ENCODE assay signal across 17 cellular contexts in genomic region chr17:64546716-64547115, GRCh38. TPM values are rescaled to one million over a fixed set of nuclear protein-coding genes. Genes with fewer than 3 reads are reported as not detected.
DNase-seq lines count a peak whose midpoint lies in the region; ATAC-seq and TF ChIP-seq lines count a peak whose summit lies in the region.
"Had no signal": no experiment of that assay in that cellular context is flagged by ENCODE, and none has a peak within 500 bp of the region (broad histone marks: within the 10 kb centered on the region; RNA-seq: fewer than 3 reads in every experiment).

No MANE protein-coding gene starts in this region.

- no peaks in the 10 kb centered on the region for H3K4me1 Mint-ChIP-seq in activated naive CD4-positive, alpha-beta T cell treated with anti-CD3 and anti-CD28 coated beads, Interleukin-2, amount 50 U/mL, for 24 hours
- H3K4me1 Mint-ChIP-seq in stimulated activated effector memory CD8-positive, alpha-beta T cell treated with anti-CD3 and anti-CD28 coated beads, Interleukin-12 subunit alpha, Interleukin-12 subunit beta, amount 100 ng/mL, for 72 hours, result no peaks in the 10 kb centered on the region
- H3K4me1 Mint-ChIP-seq in effector memory CD8-positive, alpha-beta T cell (ENCODE audit: low read depth in 2 of 2), result no peaks in the 10 kb centered on the region

- H3K9me3 ChIP-seq in ovary, result no peaks in the 10 kb centered on the region

- TF ChIP-seq EP300 in ovary (IDR thresholded peaks at IDR 0.05), result no peak

- ATAC-seq in stimulated activated effector memory CD8-positive, alpha-beta T cell treated with anti-CD3 and anti-CD28 coated beads, Interleukin-12 subunit alpha, Interleukin-12 subunit beta, amount 100 ng/mL, for 72 hours, result no peak
- ATAC-seq in effector memory CD8-positive, alpha-beta T cell (replicated peaks), result no peak
- ATAC-seq: GM12878 had no signal

- 91 to 94% (median 92%) methylated on average over 7 of the region's 7 CpGs for WGBS in ovary, 3 donors

- intact Hi-C loops in head of caudate nucleus (cut with DNase I) (no loop called here), ovary (cut with DNase I) (no loop called here)

- H3K4me3 Mint-ChIP-seq in activated naive CD4-positive, alpha-beta T cell treated with anti-CD3 and anti-CD28 coated beads, Interleukin-2, amount 50 U/mL, for 24 hours, result no peak overlapping the region
- no peak overlapping the region for H3K4me3 Mint-ChIP-seq in stimulated activated effector memory CD8-positive, alpha-beta T cell treated with anti-CD3 and anti-CD28 coated beads, Interleukin-12 subunit alpha, Interleukin-12 subunit beta, amount 100 ng/mL, for 72 hours
- H3K4me3 Mint-ChIP-seq in effector memory CD8-positive, alpha-beta T cell, result no peak overlapping the region
- H3K4me3 Mint-ChIP-seq: CD4-positive, alpha-beta T cell; GM23338 had no signal

- H3K27ac ChIP-seq in ovary, result no peak overlapping the region
- H3K27ac ChIP-seq: HL-60 had no signal

- H3K27me3 Mint-ChIP-seq in activated naive CD4-positive, alpha-beta T cell treated with anti-CD3 and anti-CD28 coated beads, Interleukin-2, amount 50 U/mL, for 24 hours, result no peaks in the 10 kb centered on the region
- H3K27me3 Mint-ChIP-seq in effector memory CD8-positive, alpha-beta T cell, result no peaks in the 10 kb centered on the region
- H3K27me3 Mint-ChIP-seq: CD4-positive, alpha-beta T cell had no signal

- peaks cover 6% of the 10 kb centered on the region for H3K36me3 Mint-ChIP-seq in activated naive CD4-positive, alpha-beta T cell treated with anti-CD3 and anti-CD28 coated beads, Interleukin-2, amount 50 U/mL, for 24 hours
- H3K36me3 Mint-ChIP-seq in stimulated activated effector memory CD8-positive, alpha-beta T cell treated with anti-CD3 and anti-CD28 coated beads, Interleukin-12 subunit alpha, Interleukin-12 subunit beta, amount 100 ng/mL, for 72 hours, result peaks cover 76% of the 10 kb centered on the region
- peaks cover 69% of the 10 kb centered on the region for H3K36me3 Mint-ChIP-seq in effector memory CD8-positive, alpha-beta T cell (ENCODE audit: insufficient read depth)

- H3K4me1 ChIP-seq in ovary (ENCODE audit: insufficient read depth), result no peaks in the 10 kb centered on the region

- no peak for DNase-seq in activated naive CD4-positive, alpha-beta T cell treated with Interleukin-2 at 50 U/mL for 16 hours
- DNase-seq in anterior cingulate cortex (lab: John Stamatoyannopoulos, UW) (peak in 34 of 58 donors; percentile 1 to 47 (median 13)), head of caudate nucleus (peak in 37 of 42 donors; percentile 14 to 72 (median 45)), ovary (no peak), T-helper 1 cell (no peak)
- no peak for DNase-seq in stimulated activated effector memory CD8-positive, alpha-beta T cell treated with anti-CD3 and anti-CD28 coated beads, Interleukin-12 subunit alpha, Interleukin-12 subunit beta, amount 100 ng/mL, for 72 hours (ENCODE audit: low spot score in 2 of 2)
- no peak for DNase-seq in effector memory CD8-positive, alpha-beta T cell
- DNase-seq: Calu3; CD4-positive, alpha-beta T cell; KBM-7; NCI-H446 treated with DMSO at 0.1 percent for 48 hours; NCI-H748 treated with DMSO at 0.1 percent for 48 hours; SHP77 treated with DMSO at 0.1 percent for 48 hours had no signal

- peak overlapping the region; percentile 35 for H3K27ac Mint-ChIP-seq in activated naive CD4-positive, alpha-beta T cell treated with anti-CD3 and anti-CD28 coated beads, Interleukin-2, amount 50 U/mL, for 24 hours
- peak overlapping the region; percentile 18 for H3K27ac Mint-ChIP-seq in stimulated activated effector memory CD8-positive, alpha-beta T cell treated with anti-CD3 and anti-CD28 coated beads, Interleukin-12 subunit alpha, Interleukin-12 subunit beta, amount 100 ng/mL, for 72 hours
- H3K27ac Mint-ChIP-seq in effector memory CD8-positive, alpha-beta T cell, result no peak overlapping the region
- H3K27ac Mint-ChIP-seq: CD4-positive, alpha-beta T cell had no signal

- TF ChIP-seq POLR2A in ovary (IDR thresholded peaks at IDR 0.05), result no peak

- no peaks in the 10 kb centered on the region for H3K9me3 Mint-ChIP-seq in activated naive CD4-positive, alpha-beta T cell treated with anti-CD3 and anti-CD28 coated beads, Interleukin-2, amount 50 U/mL, for 24 hours
- H3K9me3 Mint-ChIP-seq in stimulated activated effector memory CD8-positive, alpha-beta T cell treated with anti-CD3 and anti-CD28 coated beads, Interleukin-12 subunit alpha, Interleukin-12 subunit beta, amount 100 ng/mL, for 72 hours, result no peaks in the 10 kb centered on the region
- no peaks in the 10 kb centered on the region for H3K9me3 Mint-ChIP-seq in effector memory CD8-positive, alpha-beta T cell
- H3K9me3 Mint-ChIP-seq: CD4-positive, alpha-beta T cell; GM23338 had no signal

- H3K27me3 ChIP-seq in ovary, result no peaks in the 10 kb centered on the region

- no peak overlapping the region for H3K4me3 ChIP-seq in ovary
- H3K4me3 ChIP-seq: GM12878, GM23338 had no signal

- no peak for TF ChIP-seq CTCF in ovary (IDR thresholded peaks at IDR 0.05)

- H3K36me3 ChIP-seq in ovary, result no peaks in the 10 kb centered on the region

RNA-seq across cellular contexts. Expression of gene CEP95, which starts 39.9 kb away (rescaled TPM):
- total RNA-seq in ovary, result 10 to 100 TPM; 50.8 to 87.2 (median 65.6) TPM
- 10 to 100 TPM; 44.5 to 45.8 TPM for polyA plus RNA-seq in ovary

RNA-seq across cellular contexts. Expression of gene DDX5, which starts 40.6 kb away (rescaled TPM):
- 100 to 1,000 TPM; 438 to 750 (median 559) TPM for total RNA-seq in ovary
- polyA plus RNA-seq in ovary, result 100 to 1,000 TPM; 372 to 633 TPM

RNA-seq across cellular contexts. Expression of gene POLG2, which starts 49.9 kb away (rescaled TPM):
- total RNA-seq in ovary, result 10 to 100 TPM; 13.6 to 21.3 (median 17.6) TPM
- 10 to 100 TPM in 1 of 2 donors, 1 to 10 TPM in 1; 8.7 to 13.3 TPM for polyA plus RNA-seq in ovary

Comparison
In these comparisons a context has a peak if more than half of its experiments do, and no peak if none do; other contexts are left out.
1. H3K27ac Mint-ChIP-seq: peak in activated naive CD4-positive, alpha-beta T cell treated with anti-CD3 and anti-CD28 coated beads, Interleukin-2, amount 50 U/mL, for 24 hours (single experiment) and stimulated activated effector memory CD8-positive, alpha-beta T cell treated with anti-CD3 and anti-CD28 coated beads, Interleukin-12 subunit alpha, Interleukin-12 subunit beta, amount 100 ng/mL, for 72 hours (single experiment); none in effector memory CD8-positive, alpha-beta T cell (0 of 2).
2. DNase-seq: peak in anterior cingulate cortex (34 of 58) and head of caudate nucleus (37 of 42); none in activated naive CD4-positive, alpha-beta T cell treated with Interleukin-2 at 50 U/mL for 16 hours (single experiment), stimulated activated effector memory CD8-positive, alpha-beta T cell treated with anti-CD3 and anti-CD28 coated beads, Interleukin-12 subunit alpha, Interleukin-12 subunit beta, amount 100 ng/mL, for 72 hours (0 of 2), ovary (0 of 5), T-helper 1 cell (0 of 5) and effector memory CD8-positive, alpha-beta T cell (0 of 3).